Comparison of ENCODE assay signal across 11 cellular contexts in the genomic region with DNA sequence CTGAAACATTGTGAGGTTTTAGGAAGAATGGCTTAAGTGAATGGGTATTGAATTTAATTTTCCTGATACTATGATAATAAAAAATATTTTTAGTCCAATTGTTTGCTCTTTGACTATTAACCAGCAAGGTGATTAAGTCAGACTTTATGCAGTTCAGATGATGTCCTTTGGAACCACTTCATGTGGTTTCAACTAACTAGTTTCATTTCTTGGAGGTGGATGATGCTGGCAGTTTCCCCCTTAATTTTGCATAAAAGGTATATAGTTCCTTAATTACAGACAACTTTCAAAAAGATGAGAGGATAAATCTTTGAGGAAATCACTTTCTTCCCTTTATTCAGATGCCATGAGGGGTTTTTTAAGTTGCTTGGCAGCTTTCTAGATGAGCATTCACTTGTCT.
DNase-seq lines count a peak whose midpoint lies in the region; ATAC-seq and TF ChIP-seq lines count a peak whose summit lies in the region.
"Had no signal": no experiment of that assay in that cellular context is flagged by ENCODE, and none has a peak within 500 bp of the region (broad histone marks: within the 10 kb centered on the region; RNA-seq: fewer than 3 reads in every experiment).

No MANE protein-coding gene starts in this region.

- no peak for TF ChIP-seq CTCF in dorsolateral prefrontal cortex (IDR thresholded peaks at IDR 0.05 in 54 of 56, conservative IDR thresholded peaks at IDR 0.05 in 2 of 56; ENCODE audit: low read depth in 1 of 56, partially characterized antibody in 56 of 56)

- peak; percentile 78 for ATAC-seq in GM18511 (IDR thresholded peaks at IDR 0.05; ENCODE audit: unreplicated experiment)
- peak; percentile 63 for ATAC-seq in GM21526 (IDR thresholded peaks at IDR 0.05; ENCODE audit: low FRiP score, unreplicated experiment)
- ATAC-seq in HG03565 (IDR thresholded peaks at IDR 0.05; ENCODE audit: unreplicated experiment), result peak; percentile 49
- ATAC-seq in SK-N-SH treated with all-trans-retinoic acid at 6 μM for 48 hours, result no peak
- ATAC-seq: left lung had no signal

- no peaks in the 10 kb centered on the region for H3K4me1 ChIP-seq in SJCRH30

- H3K4me3 ChIP-seq in dorsolateral prefrontal cortex, result no peak overlapping the region
- no peak overlapping the region for H3K4me3 ChIP-seq in SJCRH30
- H3K4me3 ChIP-seq: left lung, ovary had no signal

- H3K9me3 ChIP-seq in SJCRH30 (replicated peaks), result no peaks in the 10 kb centered on the region
- H3K9me3 ChIP-seq: left lung, ovary had no signal

- H3K36me3 ChIP-seq in SJCRH30, result no peaks in the 10 kb centered on the region
- H3K36me3 ChIP-seq: left lung, ovary had no signal

- no peak for DNase-seq in dorsolateral prefrontal cortex
- DNase-seq in SJCRH30, result no peak
- no peak for DNase-seq in midbrain (lab: John Stamatoyannopoulos, UW)
- no peak for DNase-seq in epidermal melanocyte (ENCODE audit: insufficient read length, low spot score)
- DNase-seq: left lung, NCI-H2227 treated with DMSO at 0.1 percent for 48 hours, ovary had no signal

- H3K27ac ChIP-seq in dorsolateral prefrontal cortex (peak overlapping the region in 58 of 59 donors; percentile 2 to 84 (median 72)), SJCRH30 (no peak overlapping the region)

- H3K27me3 ChIP-seq in dorsolateral prefrontal cortex (no peaks in the 10 kb centered on the region), SJCRH30 (no peaks in the 10 kb centered on the region)
- H3K27me3 ChIP-seq: left lung, ovary had no signal

- intact Hi-C loops in dorsolateral prefrontal cortex (cut with DNase I), result no loop called here

TF ChIP-seq in SK-N-SH treated with all-trans-retinoic acid at 6 μM for 48 hours, 23 proteins besides CTCF, POLR2A, EP300 and RAD21:
- TF ChIP-seq, protein P1, sequence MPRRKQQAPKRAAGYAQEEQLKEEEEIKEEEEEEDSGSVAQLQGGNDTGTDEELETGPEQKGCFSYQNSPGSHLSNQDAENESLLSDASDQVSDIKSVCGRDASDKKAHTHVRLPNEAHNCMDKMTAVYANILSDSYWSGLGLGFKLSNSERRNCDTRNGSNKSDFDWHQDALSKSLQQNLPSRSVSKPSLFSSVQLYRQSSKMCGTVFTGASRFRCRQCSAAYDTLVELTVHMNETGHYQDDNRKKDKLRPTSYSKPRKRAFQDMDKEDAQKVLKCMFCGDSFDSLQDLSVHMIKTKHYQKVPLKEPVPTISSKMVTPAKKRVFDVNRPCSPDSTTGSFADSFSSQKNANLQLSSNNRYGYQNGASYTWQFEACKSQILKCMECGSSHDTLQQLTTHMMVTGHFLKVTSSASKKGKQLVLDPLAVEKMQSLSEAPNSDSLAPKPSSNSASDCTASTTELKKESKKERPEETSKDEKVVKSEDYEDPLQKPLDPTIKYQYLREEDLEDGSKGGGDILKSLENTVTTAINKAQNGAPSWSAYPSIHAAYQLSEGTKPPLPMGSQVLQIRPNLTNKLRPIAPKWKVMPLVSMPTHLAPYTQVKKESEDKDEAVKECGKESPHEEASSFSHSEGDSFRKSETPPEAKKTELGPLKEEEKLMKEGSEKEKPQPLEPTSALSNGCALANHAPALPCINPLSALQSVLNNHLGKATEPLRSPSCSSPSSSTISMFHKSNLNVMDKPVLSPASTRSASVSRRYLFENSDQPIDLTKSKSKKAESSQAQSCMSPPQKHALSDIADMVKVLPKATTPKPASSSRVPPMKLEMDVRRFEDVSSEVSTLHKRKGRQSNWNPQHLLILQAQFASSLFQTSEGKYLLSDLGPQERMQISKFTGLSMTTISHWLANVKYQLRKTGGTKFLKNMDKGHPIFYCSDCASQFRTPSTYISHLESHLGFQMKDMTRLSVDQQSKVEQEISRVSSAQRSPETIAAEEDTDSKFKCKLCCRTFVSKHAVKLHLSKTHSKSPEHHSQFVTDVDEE (CRISPR knock-in tag; IDR thresholded peaks at IDR 0.05), result no peak
